In the genomic region with DNA sequence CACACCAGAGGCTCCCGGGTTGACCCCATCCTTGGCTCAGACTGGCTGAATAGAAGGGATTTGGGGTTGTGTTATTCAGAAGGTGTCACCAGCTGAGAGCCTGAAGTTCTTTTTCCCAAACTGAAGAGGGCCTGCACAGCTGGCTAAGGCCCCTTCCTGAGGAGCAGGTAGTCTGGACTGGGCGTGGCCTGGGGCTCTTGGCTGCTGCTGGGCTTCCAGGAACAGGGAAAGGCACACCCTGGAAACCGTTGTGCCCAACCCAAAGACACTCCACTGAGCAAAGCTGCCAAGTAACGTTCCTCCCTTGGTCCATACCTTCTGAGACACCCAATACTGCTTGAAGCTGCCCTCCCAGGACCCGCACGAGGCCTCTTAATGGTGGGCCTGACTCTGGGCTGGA, we compare ENCODE assay signal across 20 cellular contexts. TPM values are rescaled to one million over a fixed set of nuclear protein-coding genes. Genes with fewer than 3 reads are reported as not detected.
DNase-seq lines count a peak whose midpoint lies in the region; ATAC-seq and TF ChIP-seq lines count a peak whose summit lies in the region.
"Had no signal": no experiment of that assay in that cellular context is flagged by ENCODE, and none has a peak within 500 bp of the region (broad histone marks: within the 10 kb centered on the region; RNA-seq: fewer than 3 reads in every experiment).

No MANE protein-coding gene starts in this region.

- H3K36me3 ChIP-seq in Peyer's patch = no peaks in the 10 kb centered on the region
- H3K36me3 ChIP-seq in duodenal mucosa (ENCODE audit: control insufficient read depth in 1 of 2, insufficient read depth in 2 of 2, low read length in 2 of 2) = no peaks in the 10 kb centered on the region
- H3K36me3 ChIP-seq in mucosa of rectum (ENCODE audit: control insufficient read depth in 2 of 2, insufficient read depth in 2 of 2, low read length in 2 of 2) = no peaks in the 10 kb centered on the region
- H3K36me3 ChIP-seq in transverse colon = no peaks in the 10 kb centered on the region

- peak in 2 of 3 donors; percentile 59 to 65 for DNase-seq in Peyer's patch
- DNase-seq in transverse colon = peak; percentile 71
- DNase-seq in C1 segment of cervical spinal cord (lab: John Stamatoyannopoulos, UW) = no peak
- no peak for DNase-seq in NCI-H2029 treated with DMSO at 0.1 percent for 48 hours (lab: John Stamatoyannopoulos, UW)
- DNase-seq: ACHN, DND-41, GDM1, GM23248, HCEC 1CT, NCI-H187, NCI-H2171, NCI-H526, PC-3, SIG-M5 had no signal

- TF ChIP-seq CTCF in Peyer's patch (IDR thresholded peaks at IDR 0.05) (no peak), transverse colon (IDR thresholded peaks at IDR 0.05) (no peak)

- intact Hi-C loops in transverse colon (cut with DNase I; ENCODE audit: low total_unique reads) = no loop called here

- ATAC-seq in GM18909 (IDR thresholded peaks at IDR 0.05; ENCODE audit: poor library complexity, unreplicated experiment) = no peak
- ATAC-seq: PC-3, SK-N-SH treated with all-trans-retinoic acid at 6 μM for 48 hours had no signal

- H3K9me3 ChIP-seq in Peyer's patch (no peaks in the 10 kb centered on the region), duodenal mucosa (ENCODE audit: control insufficient read depth in 1 of 2, low read length in 2 of 2) (no peaks in the 10 kb centered on the region), mucosa of rectum (ENCODE audit: control insufficient read depth in 2 of 2, low read length in 2 of 2) (no peaks in the 10 kb centered on the region), transverse colon (no peaks in the 10 kb centered on the region)

- H3K27ac ChIP-seq in Peyer's patch (peak overlapping the region in 3 of 4 donors; percentile 40 to 69 (median 58)), duodenal mucosa (ENCODE audit: low read depth, low read length) (peak overlapping the region; percentile 10), mucosa of rectum (ENCODE audit: low read depth in 2 of 2, low read length in 2 of 2) (peak overlapping the region; percentile 68 to 72), transverse colon (peak overlapping the region; percentile 25 to 71 (median 70))
- H3K27ac ChIP-seq: C4-2B, GM23248, RWPE1 had no signal

- TF ChIP-seq POLR2A in Peyer's patch (IDR thresholded peaks at IDR 0.05) = no peak
- no peak for TF ChIP-seq POLR2A in transverse colon (IDR thresholded peaks at IDR 0.05)

- H3K4me1 ChIP-seq in Peyer's patch (peaks cover 6 to 36% (median 21%) of the 10 kb centered on the region in 4 donors), duodenal mucosa (ENCODE audit: control insufficient read depth in 1 of 2, insufficient read depth in 2 of 2, low read length in 2 of 2) (peaks cover 44 to 46% of the 10 kb centered on the region in 2 donors), mucosa of rectum (ENCODE audit: control insufficient read depth in 2 of 2, insufficient read depth in 2 of 2, low read length in 2 of 2) (peaks cover 31 to 41% of the 10 kb centered on the region in 2 donors), transverse colon (peaks cover 17 to 47% (median 26%) of the 10 kb centered on the region in 4 donors)

- WGBS in transverse colon (ENCODE audit: low coverage in 1 of 2), 2 donors = 57% methylated on average over 6 of the region's 6 CpGs; no CpG with 5 or more reads in 1 of the 2 donors

- no peak overlapping the region for H3K4me3 ChIP-seq in Peyer's patch
- H3K4me3 ChIP-seq in duodenal mucosa (ENCODE audit: low read depth in 1 of 2, low read length in 2 of 2) = no peak overlapping the region
- no peak overlapping the region for H3K4me3 ChIP-seq in mucosa of rectum (ENCODE audit: low read length in 2 of 2)
- no peak overlapping the region for H3K4me3 ChIP-seq in transverse colon
- H3K4me3 ChIP-seq: GM23248 had no signal

- TF ChIP-seq EP300 in transverse colon (IDR thresholded peaks at IDR 0.05; ENCODE audit: low read depth) = no peak

- H3K9ac ChIP-seq in duodenal mucosa (ENCODE audit: low read depth in 1 of 2, low read length in 2 of 2) (no peak overlapping the region), mucosa of rectum (ENCODE audit: low read depth in 1 of 2, low read length in 2 of 2) (peak overlapping the region in 1 of 2 donors; percentile 48)
- H3K9ac ChIP-seq: GM23248 had no signal

- H3K27me3 ChIP-seq in Peyer's patch (no peaks in the 10 kb centered on the region), duodenal mucosa (ENCODE audit: control insufficient read depth in 1 of 2, insufficient read depth in 2 of 2, low read length in 2 of 2) (no peaks in the 10 kb centered on the region), mucosa of rectum (ENCODE audit: control insufficient read depth in 2 of 2, insufficient read depth in 2 of 2, low read length in 2 of 2) (peaks cover 0 to 3% of the 10 kb centered on the region in 2 donors), transverse colon (no peaks in the 10 kb centered on the region)

- in situ Hi-C loops in transverse colon (cut with MboI; ENCODE audit: low pct_ligation_motif_present in 1 of 4, low pct_unique_long_range_greater_than_20kb in 1 of 4, low sequenced_read_pairs in 3 of 4) = no loop called here

RNA-seq across cellular contexts. Expression of a gene that starts 8.3 kb away (rescaled TPM):
- total RNA-seq in Peyer's patch (1 to 10 TPM in 3 of 4 donors, not detected in 1; 4.4 to 9.2 (median 8.4) TPM), transverse colon (1 to 10 TPM in 3 of 4 donors, not detected in 1; 1.1 to 3.5 (median 1.3) TPM)
- total RNA-seq: GM23248, PC-3 had no signal

RNA-seq across cellular contexts. Expression of a gene that starts 48.3 kb away (rescaled TPM):
- total RNA-seq in Peyer's patch (10 to 100 TPM in 1 of 4 donors, 1 to 10 TPM in 3; 3.0 to 15.7 (median 4.9) TPM), transverse colon (1 to 10 TPM; 1.9 to 3.7 (median 3.0) TPM)

Comparison
In these comparisons a context has a peak if more than half of its experiments do, and no peak if none do; other contexts are left out.
1. DNase-seq: peak in Peyer's patch (2 of 3) and transverse colon (single experiment); none in C1 segment of cervical spinal cord (0 of 14) and NCI-H2029 treated with DMSO at 0.1 percent for 48 hours (single experiment).
2. H3K27ac ChIP-seq: peak in every context shown above with its lines; median percentile 70 in mucosa of rectum; 70 in transverse colon; 58 in Peyer's patch; 10 in duodenal mucosa.